8 cellular contexts compared by ENCODE assay signal in genomic region chr15:67065531-67066005, GRCh38. TPM values are rescaled to one million over a fixed set of nuclear protein-coding genes. Genes with fewer than 3 reads are reported as not detected.
A peak's percentile ranks its signal among the peaks of the same experiment; 100 is the strongest.
DNase-seq lines count a peak whose midpoint lies in the region; ATAC-seq and TF ChIP-seq lines count a peak whose summit lies in the region.

Gene SMAD3 (plus strand): TSS chr15:67065602. CDS start chr15:67066155, 553 bp downstream.

- H3K36me3 Mint-ChIP-seq in endothelial cell (ENCODE audit: low read depth, unreplicated experiment) (no peaks in the 10 kb centered on the region), mesothelial cell of epicardium (no peaks in the 10 kb centered on the region)

- peak; percentile 68 for DNase-seq in NCI-H748 (lab: John Stamatoyannopoulos, UW; ENCODE audit: unreplicated experiment)
- no peak for DNase-seq in NCI-H748 treated with DMSO at 0.1 percent for 48 hours (lab: John Stamatoyannopoulos, UW)
- peak; percentile 84 to 93 for DNase-seq in NOMO-1 (lab: John Stamatoyannopoulos, UW; ENCODE audit: unreplicated experiment in 2 of 2)
- DNase-seq in activated CD8-positive, alpha-beta memory T cell treated with anti-CD3 and anti-CD28 coated beads, Interleukin-2, amount 50 U/mL, for 48 hours, result peak; percentile 82
- peak; percentile 79 for DNase-seq in endothelial cell (ENCODE audit: low spot score)
- peak; percentile 79 to 85 for DNase-seq in mesothelial cell of epicardium (ENCODE audit: low spot score in 2 of 2, unreplicated experiment in 2 of 2)
- peak; percentile 49 to 71 for DNase-seq in stimulated activated CD8-positive, alpha-beta memory T cell treated with anti-CD3 and anti-CD28 coated beads, Interleukin-15, amount 100 ng/mL, for 48 hours (ENCODE audit: low read depth in 2 of 2)

- TF ChIP-seq CTCF in endothelial cell (IDR thresholded peaks at IDR 0.05; ENCODE audit: unreplicated experiment) (no peak), mesothelial cell of epicardium (IDR thresholded peaks at IDR 0.05; ENCODE audit: unreplicated experiment) (no peak)

- H3K4me3 Mint-ChIP-seq in endothelial cell (ENCODE audit: unreplicated experiment) (peak within 1 kb of the TSS; percentile 97), mesothelial cell of epicardium (peak within 1 kb of the TSS; percentile 98)

- H3K27me3 Mint-ChIP-seq in endothelial cell (ENCODE audit: unreplicated experiment) (peaks cover 19% of the 10 kb centered on the region), mesothelial cell of epicardium (ENCODE audit: low read depth) (peaks cover 2% of the 10 kb centered on the region)

- H3K27ac Mint-ChIP-seq in endothelial cell (ENCODE audit: unreplicated experiment) (peak within 1 kb of the TSS; percentile 90), mesothelial cell of epicardium (peak within 1 kb of the TSS; percentile 97)

- H3K4me1 Mint-ChIP-seq in endothelial cell (ENCODE audit: unreplicated experiment) (peaks cover 18% of the 10 kb centered on the region), mesothelial cell of epicardium (peaks cover 48% of the 10 kb centered on the region)

- H3K9me3 Mint-ChIP-seq in endothelial cell (ENCODE audit: unreplicated experiment) (no peaks in the 10 kb centered on the region), mesothelial cell of epicardium (no peaks in the 10 kb centered on the region)

- peak; percentile 47 for ATAC-seq in HG02943 (IDR thresholded peaks at IDR 0.05; ENCODE audit: low read depth, unreplicated experiment)

RNA-seq across cellular contexts. Expression of gene SMAD3, which starts in this region (rescaled TPM):
- total RNA-seq in endothelial cell (ENCODE audit: unreplicated experiment) (8.2 TPM), mesothelial cell of epicardium (89.9 to 96.2 TPM (median 90.7 TPM) in 3 replicates)
